Comparison of ENCODE assay signal across 14 cellular contexts in the genomic region with DNA sequence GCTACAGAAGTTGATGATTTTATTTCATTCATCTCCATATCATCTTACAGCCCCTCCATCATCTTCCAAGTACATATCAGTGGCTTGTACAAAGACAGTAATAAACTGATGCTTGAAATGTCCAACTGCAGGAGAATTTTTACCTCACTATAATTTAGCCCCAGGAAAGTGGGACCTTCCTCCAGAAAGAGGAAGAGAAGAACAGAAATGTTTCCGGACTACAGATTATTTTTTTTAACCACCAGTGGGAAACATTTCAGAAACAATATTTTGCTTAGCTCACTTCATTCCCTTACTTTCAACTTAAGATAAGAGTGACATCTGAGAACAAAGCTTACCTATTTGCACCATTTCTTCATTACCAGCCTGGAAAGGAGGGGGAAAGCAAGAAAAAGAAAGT. TPM values are rescaled to one million over a fixed set of nuclear protein-coding genes. Genes with fewer than 3 reads are reported as not detected.
DNase-seq lines count a peak whose midpoint lies in the region; ATAC-seq and TF ChIP-seq lines count a peak whose summit lies in the region.
"Had no signal": no experiment of that assay in that cellular context is flagged by ENCODE, and none has a peak within 500 bp of the region (broad histone marks: within the 10 kb centered on the region; RNA-seq: fewer than 3 reads in every experiment).

No MANE protein-coding gene starts in this region.

- H3K27ac ChIP-seq in ascending aorta: peak overlapping the region; percentile 76 to 80
- no peak overlapping the region for H3K27ac ChIP-seq in iPS-20b (ENCODE audit: low read length)
- H3K27ac ChIP-seq in stomach smooth muscle (ENCODE audit: low read length): peak overlapping the region; percentile 55

- in situ Hi-C loops in KBM-7 (cut with MboI; ENCODE audit: low pct_unique_long_range_greater_than_20kb, low sequenced_read_pairs): no loop called here

- H3K4me3 ChIP-seq in ascending aorta (peak overlapping the region; percentile 76 to 78), iPS-20b (ENCODE audit: low read length) (peak overlapping the region; percentile 93), stomach smooth muscle (ENCODE audit: low read length in 2 of 2) (peak overlapping the region; percentile 81 to 84)

- H3K4me1 ChIP-seq in ascending aorta (peaks cover 0 to 11% of the 10 kb centered on the region in 2 donors), iPS-20b (ENCODE audit: insufficient read depth, low read length) (peaks cover 20% of the 10 kb centered on the region), stomach smooth muscle (ENCODE audit: control insufficient read depth, insufficient read depth, low read length) (peaks cover 13% of the 10 kb centered on the region)

- no peak for TF ChIP-seq CTCF in ascending aorta (IDR thresholded peaks at IDR 0.05)

- ATAC-seq in HG03196 (IDR thresholded peaks at IDR 0.05; ENCODE audit: unreplicated experiment): no peak
- ATAC-seq in HG03175 (IDR thresholded peaks at IDR 0.05; ENCODE audit: unreplicated experiment): no peak

- no peak overlapping the region for H3K9ac ChIP-seq in iPS-20b (ENCODE audit: low read depth, low read length)
- H3K9ac ChIP-seq in stomach smooth muscle (ENCODE audit: low read length in 2 of 2): peak overlapping the region in 1 of 2 donors; percentile 59

- intact Hi-C loops in ascending aorta (cut with DNase I): loop anchor here (5.0 to 10.0 kb wide), 3 partner anchors 40 to 245 kb away; no protein-coding TSS in a partner anchor

- DNase-seq in KBM-7: peak; percentile 60
- no peak for DNase-seq in ascending aorta (ENCODE audit: low spot score in 2 of 2)
- no peak for DNase-seq in activated CD4-positive, alpha-beta T cell treated with anti-CD3 and anti-CD28 coated beads for 48 hours
- DNase-seq in AG08395 (ENCODE audit: low spot score): no peak
- DNase-seq: activated naive CD8-positive, alpha-beta T cell treated with anti-CD3 and anti-CD28 coated beads, Interleukin-2, amount 10 ng/mL, durations not matched to agents 7 days and 5 days; DMS153; effector CD8-positive, alpha-beta T cell; NCI-H1694; SW 1271 had no signal

- H3K27me3 ChIP-seq in ascending aorta (no peaks in the 10 kb centered on the region), iPS-20b (ENCODE audit: insufficient read depth, low read length) (peaks cover 9% of the 10 kb centered on the region; the same call in 1 of the 2 replicates), stomach smooth muscle (ENCODE audit: control insufficient read depth in 1 of 2, insufficient read depth in 2 of 2, low read length in 2 of 2) (peaks cover 0 to 2% of the 10 kb centered on the region in 2 donors)

- H3K36me3 ChIP-seq in ascending aorta (no peaks in the 10 kb centered on the region), iPS-20b (ENCODE audit: insufficient read depth, low read depth, low read length) (no peaks in the 10 kb centered on the region), stomach smooth muscle (ENCODE audit: control insufficient read depth in 2 of 2, insufficient read depth in 2 of 2, low read length in 2 of 2) (no peaks in the 10 kb centered on the region)

- no peaks in the 10 kb centered on the region for H3K9me3 ChIP-seq in ascending aorta
- no peaks in the 10 kb centered on the region for H3K9me3 ChIP-seq in iPS-20b (ENCODE audit: insufficient read depth, low read depth, low read length)
- H3K9me3 ChIP-seq in stomach smooth muscle (ENCODE audit: control insufficient read depth in 2 of 2, low read length in 2 of 2): no peaks in the 10 kb centered on the region

RNA-seq across cellular contexts. Expression of a gene that starts 2.0 kb away (rescaled TPM):
- 2.2 TPM for total RNA-seq in ascending aorta
- total RNA-seq: activated CD8-positive, alpha-beta T cell treated with anti-CD3 and anti-CD28 coated beads, Interleukin-2, amount 10 ng/mL, durations not matched to agents 7 days and 5 days; activated naive CD8-positive, alpha-beta T cell treated with anti-CD3 and anti-CD28 coated beads, Interleukin-2, amount 10 ng/mL, durations not matched to agents 7 days and 5 days had no signal
